ENCODE assay signal across 17 cellular contexts in the genomic region with DNA sequence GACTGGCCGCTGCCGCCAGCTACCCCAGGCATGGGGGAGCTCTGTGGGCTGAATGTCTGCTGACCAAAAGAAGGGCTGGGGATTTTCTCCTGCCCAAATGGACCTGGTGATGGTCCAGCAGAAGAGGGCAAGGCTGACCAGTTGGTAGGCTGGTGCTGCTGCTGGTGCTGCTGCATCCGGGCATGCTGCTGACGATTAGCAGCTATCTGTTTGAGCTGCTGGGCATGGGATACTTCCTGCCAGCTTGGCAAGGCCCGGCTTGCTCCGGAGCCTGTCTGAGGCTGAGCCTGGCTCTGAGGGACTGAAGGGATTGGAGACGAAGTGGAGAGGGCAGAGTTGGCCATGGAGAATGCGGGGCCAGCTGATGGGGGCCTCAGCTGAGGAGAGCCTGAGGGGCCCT.
DNase-seq lines count a peak whose midpoint lies in the region; ATAC-seq and TF ChIP-seq lines count a peak whose summit lies in the region.
"Had no signal": no experiment of that assay in that cellular context is flagged by ENCODE, and none has a peak within 500 bp of the region (broad histone marks: within the 10 kb centered on the region; RNA-seq: fewer than 3 reads in every experiment).

No MANE protein-coding gene starts in this region.

- H3K27me3 ChIP-seq in SK-N-SH (ENCODE audit: insufficient read depth) (no peaks in the 10 kb centered on the region), OCI-LY3 (ENCODE audit: low read depth, low read length) (no peaks in the 10 kb centered on the region), smooth muscle cell (ENCODE audit: low read depth) (no peaks in the 10 kb centered on the region)
- H3K27me3 ChIP-seq in CD4-positive, CD25-positive, alpha-beta regulatory T cell (ENCODE audit: control insufficient read depth, insufficient read depth, low read length), result no peaks in the 10 kb centered on the region
- no peaks in the 10 kb centered on the region for H3K27me3 ChIP-seq in naive thymus-derived CD4-positive, alpha-beta T cell (ENCODE audit: control insufficient read depth in 2 of 2, insufficient read depth in 2 of 2, low read length in 2 of 2)
- H3K27me3 ChIP-seq: BLaER1 had no signal

- no peaks in the 10 kb centered on the region for H3K27me3 Mint-ChIP-seq in CD4-positive, CD25-positive, alpha-beta regulatory T cell
- H3K27me3 Mint-ChIP-seq in naive thymus-derived CD4-positive, alpha-beta T cell, result no peaks in the 10 kb centered on the region

- no peak overlapping the region for H2AFZ ChIP-seq in SK-N-SH (ENCODE audit: low read depth)
- no peak overlapping the region for H2AFZ ChIP-seq in OCI-LY3 (ENCODE audit: low read depth, low read length)
- no peak overlapping the region for H2AFZ ChIP-seq in smooth muscle cell (ENCODE audit: low read depth)

- H3K4me2 ChIP-seq in SK-N-SH, result no peak overlapping the region
- peak overlapping the region; percentile 36 for H3K4me2 ChIP-seq in OCI-LY3 (ENCODE audit: low read length)
- no peak overlapping the region for H3K4me2 ChIP-seq in smooth muscle cell
- H3K4me2 ChIP-seq: BLaER1 had no signal

- no peaks in the 10 kb centered on the region for H4K20me1 ChIP-seq in SK-N-SH (ENCODE audit: insufficient read depth)
- H4K20me1 ChIP-seq in OCI-LY3 (ENCODE audit: insufficient read depth, low read length), result no peaks in the 10 kb centered on the region
- H4K20me1 ChIP-seq in smooth muscle cell (ENCODE audit: low read depth), result peaks cover 8% of the 10 kb centered on the region
- H4K20me1 ChIP-seq: BLaER1 had no signal

- no peaks in the 10 kb centered on the region for H3K9me3 Mint-ChIP-seq in CD4-positive, CD25-positive, alpha-beta regulatory T cell
- H3K9me3 Mint-ChIP-seq in naive thymus-derived CD4-positive, alpha-beta T cell, result no peaks in the 10 kb centered on the region

- H3F3A ChIP-seq in SK-N-SH (replicated peaks; ENCODE audit: insufficient read depth) (peaks cover 14% of the 10 kb centered on the region), smooth muscle cell (ENCODE audit: low read depth) (peaks cover 8% of the 10 kb centered on the region)

- TF ChIP-seq RAD21 in SK-N-SH (IDR thresholded peaks at IDR 0.05; ENCODE audit: low read length), result no peak

- H3K27ac Mint-ChIP-seq in CD4-positive, CD25-positive, alpha-beta regulatory T cell, result peak overlapping the region; percentile 15 to 95 (median 89)
- peak overlapping the region in 7 of 9 donors; percentile 56 to 85 (median 77) for H3K27ac Mint-ChIP-seq in naive thymus-derived CD4-positive, alpha-beta T cell

- H3K79me2 ChIP-seq in SK-N-SH (ENCODE audit: insufficient read depth) (peaks cover 79% of the 10 kb centered on the region), OCI-LY3 (ENCODE audit: low read length) (no peaks in the 10 kb centered on the region), smooth muscle cell (ENCODE audit: low read depth) (peaks cover 57% of the 10 kb centered on the region)

- DNase-seq in SK-N-SH (no peak), smooth muscle cell (lab: John Stamatoyannopoulos, UW; ENCODE audit: unreplicated experiment) (no peak), GDM1 (lab: John Stamatoyannopoulos, UW) (no peak)
- no peak for DNase-seq in CD4-positive, CD25-positive, alpha-beta regulatory T cell
- DNase-seq in naive thymus-derived CD4-positive, alpha-beta T cell, result no peak
- DNase-seq: 8988T, COR-L47, KBM-7, NCI-H1048, NCI-H146, NCI-H345, NCI-H526 treated with DMSO at 0.1 percent for 48 hours had no signal

- peaks cover 21 to 85% (median 43%) of the 10 kb centered on the region in 4 donors for H3K4me1 Mint-ChIP-seq in CD4-positive, CD25-positive, alpha-beta regulatory T cell
- H3K4me1 Mint-ChIP-seq in naive thymus-derived CD4-positive, alpha-beta T cell, result peaks cover 31 to 94% (median 69%) of the 10 kb centered on the region in 7 donors

- no peaks in the 10 kb centered on the region for H3K9me3 ChIP-seq in SK-N-SH
- H3K9me3 ChIP-seq in CD4-positive, CD25-positive, alpha-beta regulatory T cell (ENCODE audit: control insufficient read depth in 2 of 2, low read length in 2 of 2), result no peaks in the 10 kb centered on the region
- H3K9me3 ChIP-seq in OCI-LY3 (ENCODE audit: insufficient read depth, low read length), result no peaks in the 10 kb centered on the region
- no peaks in the 10 kb centered on the region for H3K9me3 ChIP-seq in naive thymus-derived CD4-positive, alpha-beta T cell (ENCODE audit: control insufficient read depth in 2 of 3, low read length in 3 of 3)
- H3K9me3 ChIP-seq in smooth muscle cell (replicated peaks; ENCODE audit: low read depth), result no peaks in the 10 kb centered on the region
- H3K9me3 ChIP-seq: BLaER1 had no signal

- peaks cover 42% of the 10 kb centered on the region for H3K36me3 Mint-ChIP-seq in CD4-positive, CD25-positive, alpha-beta regulatory T cell
- H3K36me3 Mint-ChIP-seq in naive thymus-derived CD4-positive, alpha-beta T cell, result peaks cover 17 to 58% (median 31%) of the 10 kb centered on the region in 5 donors

- TF ChIP-seq CTCF in SK-N-SH (IDR thresholded peaks at IDR 0.05) (no peak), OCI-LY3 (IDR thresholded peaks at IDR 0.05; ENCODE audit: low read depth, low read length) (no peak), smooth muscle cell (IDR thresholded peaks at IDR 0.05; ENCODE audit: borderline replicate concordance, insufficient read depth, poor library complexity, severe bottlenecking) (no peak)

- no peak overlapping the region for H3K4me3 Mint-ChIP-seq in CD4-positive, CD25-positive, alpha-beta regulatory T cell
- peak overlapping the region in 2 of 10 donors; percentile 12 to 44 for H3K4me3 Mint-ChIP-seq in naive thymus-derived CD4-positive, alpha-beta T cell

- H3K9ac ChIP-seq in SK-N-SH, result no peak overlapping the region
- no peak overlapping the region for H3K9ac ChIP-seq in OCI-LY3 (ENCODE audit: low read length)
- H3K9ac ChIP-seq in smooth muscle cell (ENCODE audit: low read depth), result no peak overlapping the region
- H3K9ac ChIP-seq: BLaER1 had no signal

- H3K27ac ChIP-seq in SK-N-SH (ENCODE audit: low read depth in 2 of 2, low read length in 1 of 2) (peak overlapping the region in 1 of 2 experiments; percentile 1; a peak in 1 of 4 replicates), OCI-LY3 (ENCODE audit: low read length) (no peak overlapping the region), smooth muscle cell (ENCODE audit: low read depth) (no peak overlapping the region)
- no peak overlapping the region for H3K27ac ChIP-seq in CD4-positive, CD25-positive, alpha-beta regulatory T cell (ENCODE audit: insufficient read depth, low read length, poor library complexity, severe bottlenecking)
- no peak overlapping the region for H3K27ac ChIP-seq in naive thymus-derived CD4-positive, alpha-beta T cell (ENCODE audit: low read depth, low read length)
- H3K27ac ChIP-seq: BLaER1 had no signal

- CTCF ChIA-PET in SK-N-SH (lab: Yijun Ruan, JAX), result interaction anchor here (0.8 to 3.4 kb wide), 2 partner anchors 239 to 251 kb away, joined by 3 to 12 read pairs; partner anchors contain the start of gene MAML2
- CTCF ChIA-PET in naive thymus-derived CD4-positive, alpha-beta T cell (lab: Charles Lee), result interaction anchor here (0.6 to 2.6 kb wide), 9 partner anchors 14 to 252 kb away, joined by 3 to 23 read pairs (median 3); partner anchors contain the start of gene MAML2

- TF ChIP-seq EP300 in SK-N-SH (IDR thresholded peaks at IDR 0.05; ENCODE audit: borderline replicate concordance in 1 of 2, low read depth in 1 of 2, low read length in 1 of 2), result no peak

- H3K36me3 ChIP-seq in SK-N-SH (replicated peaks in 1 of 2; ENCODE audit: control insufficient read depth in 1 of 2, insufficient read depth in 2 of 2, low read length in 1 of 2) (peaks cover 8 to 10% of the 10 kb centered on the region in 2 experiments), OCI-LY3 (replicated peaks; ENCODE audit: low read depth, low read length) (no peaks in the 10 kb centered on the region), smooth muscle cell (ENCODE audit: low read depth) (no peaks in the 10 kb centered on the region)
- peaks cover 20% of the 10 kb centered on the region for H3K36me3 ChIP-seq in CD4-positive, CD25-positive, alpha-beta regulatory T cell (ENCODE audit: control insufficient read depth, insufficient read depth, low read length)
- H3K36me3 ChIP-seq in naive thymus-derived CD4-positive, alpha-beta T cell (ENCODE audit: control insufficient read depth in 2 of 3, insufficient read depth in 3 of 3, low read length in 3 of 3), result peaks cover 0 to 40% (median 0%) of the 10 kb centered on the region in 3 experiments
- H3K36me3 ChIP-seq: BLaER1 had no signal

- H3K4me1 ChIP-seq in SK-N-SH (ENCODE audit: control insufficient read depth in 1 of 2, insufficient read depth in 2 of 2, low read depth in 1 of 2, low read length in 1 of 2), result peaks cover 25 to 35% of the 10 kb centered on the region in 2 experiments
- peaks cover 13% of the 10 kb centered on the region for H3K4me1 ChIP-seq in CD4-positive, CD25-positive, alpha-beta regulatory T cell (ENCODE audit: control insufficient read depth, insufficient read depth, low read length, poor library complexity, severe bottlenecking)
- peaks cover 11% of the 10 kb centered on the region for H3K4me1 ChIP-seq in OCI-LY3 (ENCODE audit: low read length)
- peaks cover 0 to 5% of the 10 kb centered on the region in 2 donors for H3K4me1 ChIP-seq in naive thymus-derived CD4-positive, alpha-beta T cell (ENCODE audit: control insufficient read depth in 2 of 2, insufficient read depth in 2 of 2, low read length in 2 of 2)
- peaks cover 9% of the 10 kb centered on the region for H3K4me1 ChIP-seq in smooth muscle cell (ENCODE audit: low read depth)
- H3K4me1 ChIP-seq: BLaER1 had no signal

- intact Hi-C loops in naive thymus-derived CD4-positive, alpha-beta T cell (cut with micrococcal nuclease), result no loop called here

- WGBS in SK-N-SH (ENCODE audit: low lambda C conversion rate), result 89% methylated on average over 6 of the region's 8 CpGs
- WGBS in smooth muscle cell (ENCODE audit: low lambda C conversion rate), result 95% methylated on average over 8 of the region's 8 CpGs

- H3K4me3 ChIP-seq in SK-N-SH (ENCODE audit: low read depth in 2 of 2, low read length in 1 of 2) (no peak overlapping the region), OCI-LY3 (ENCODE audit: low read length) (no peak overlapping the region), smooth muscle cell (no peak overlapping the region)
- no peak overlapping the region for H3K4me3 ChIP-seq in CD4-positive, CD25-positive, alpha-beta regulatory T cell (ENCODE audit: low read depth, low read length)
- no peak overlapping the region for H3K4me3 ChIP-seq in naive thymus-derived CD4-positive, alpha-beta T cell (ENCODE audit: low read length)
- H3K4me3 ChIP-seq: BLaER1 had no signal

- POLR2A ChIA-PET in SK-N-SH (lab: Yijun Ruan, JAX), result no interaction called here
- POLR2A ChIA-PET in naive thymus-derived CD4-positive, alpha-beta T cell (lab: Charles Lee), result interaction anchor here (0.6 kb wide), 1 partner anchor 66 kb away, joined by 3 read pairs; no protein-coding TSS in a partner anchor

- ATAC-seq in SK-N-SH treated with all-trans-retinoic acid at 6 μM for 48 hours (no peak), HG02938 (IDR thresholded peaks at IDR 0.05; ENCODE audit: unreplicated experiment) (no peak)
- ATAC-seq in CD4-positive, CD25-positive, alpha-beta regulatory T cell (ENCODE audit: low read depth in 2 of 2), result no peak
- no peak for ATAC-seq in naive thymus-derived CD4-positive, alpha-beta T cell
- ATAC-seq: Right ventricle myocardium inferior had no signal

- H3K9me2 ChIP-seq in SK-N-SH, result no peaks in the 10 kb centered on the region

TF ChIP-seq in SK-N-SH, 30 proteins besides CTCF, POLR2A, EP300 and RAD21 (continues in another document):
- no peak for TF ChIP-seq GABPA (IDR thresholded peaks at IDR 0.05; ENCODE audit: low read depth)
- TF ChIP-seq JUND (IDR thresholded peaks at IDR 0.05), result no peak
